Comparison of ENCODE assay signal across 8 cellular contexts in the genomic region with DNA sequence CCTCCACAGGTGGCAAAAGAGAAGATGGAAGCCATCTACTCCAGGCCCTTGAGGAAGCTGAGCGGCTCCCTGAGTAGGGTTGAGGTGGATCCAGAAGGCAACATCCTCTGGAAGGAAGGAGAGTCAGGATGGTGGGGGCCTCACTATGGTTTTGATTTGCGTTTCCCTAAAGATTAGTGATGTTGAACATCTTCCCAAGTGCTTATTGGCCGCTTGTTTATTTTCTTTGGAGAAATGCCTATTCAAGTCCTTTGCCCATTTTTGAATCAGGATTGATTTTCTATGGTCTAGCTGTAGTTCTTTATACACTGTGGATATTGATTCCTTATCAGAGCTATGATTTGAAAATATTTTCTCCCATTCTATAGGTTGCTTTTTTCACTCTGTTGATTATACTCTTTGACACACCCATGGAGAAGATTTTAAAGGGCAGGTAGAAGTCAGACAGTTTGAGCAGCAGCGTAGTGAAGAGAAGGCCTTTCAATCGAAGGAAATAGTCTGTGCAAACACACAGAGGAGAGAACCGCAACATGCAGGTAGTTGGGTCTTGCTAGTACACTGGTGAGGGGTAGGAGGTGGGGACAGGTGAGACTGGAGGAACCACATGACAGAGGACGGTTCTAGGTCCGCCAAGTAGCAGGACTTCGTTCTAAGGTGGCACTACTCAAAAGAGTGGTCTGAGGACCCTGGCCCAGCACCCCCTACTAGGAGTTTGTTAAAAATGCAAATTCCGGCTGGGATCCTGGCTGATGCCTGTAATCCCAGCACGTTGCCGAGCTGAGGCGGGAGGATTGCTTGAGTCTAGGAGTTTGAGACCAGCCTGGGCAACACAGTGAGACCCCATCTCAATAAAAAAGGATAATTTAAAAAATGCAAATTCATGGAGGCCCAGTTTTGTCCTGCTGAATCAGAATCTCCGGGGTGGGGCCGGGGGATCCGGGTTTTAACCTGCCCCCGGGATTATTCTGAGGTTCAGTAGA. TPM values are rescaled to one million over a fixed set of nuclear protein-coding genes. Genes with fewer than 3 reads are reported as not detected.
A peak's percentile ranks its signal among the peaks of the same experiment; 100 is the strongest.
DNase-seq lines count a peak whose midpoint lies in the region; ATAC-seq, FAIRE-seq and TF ChIP-seq lines count a peak whose summit lies in the region.

No MANE protein-coding gene starts in this region.

- peaks cover 4% of the 10 kb centered on the region for H3K27me3 Mint-ChIP-seq in glutamatergic neuron (ENCODE audit: unreplicated experiment)

- H3K36me3 ChIP-seq in HEK293 (ENCODE audit: control insufficient read depth in 2 of 2, insufficient read depth in 1 of 2, low read length in 2 of 2) (peaks cover 0 to 8% of the 10 kb centered on the region in 2 experiments; a peak in 1 of 3 replicates), small intestine (ENCODE audit: control insufficient read depth in 2 of 2, insufficient read depth in 2 of 2, low read length in 2 of 2) (no peaks in the 10 kb centered on the region)

- no peaks in the 10 kb centered on the region for H3K27me3 ChIP-seq in small intestine (ENCODE audit: control insufficient read depth in 2 of 2, insufficient read depth in 2 of 2, low read length in 2 of 2)

- H3K4me3 ChIP-seq in HEK293 (ENCODE audit: low read depth, low read length), result peak overlapping the region; percentile 79
- peak overlapping the region; percentile 70 for H3K4me3 ChIP-seq in WI38 (ENCODE audit: low read depth, low read length)
- H3K4me3 ChIP-seq in small intestine (ENCODE audit: low read depth in 1 of 2, low read length in 2 of 2), result peak overlapping the region; percentile 53 to 77

- peak overlapping the region; percentile 86 for H3K4me3 Mint-ChIP-seq in glutamatergic neuron (ENCODE audit: unreplicated experiment)

- POLR2A ChIA-PET in HEK293 (lab: Yijun Ruan, JAX), result interaction anchor here (1.0 to 1.5 kb wide), 3 partner anchors 12 to 107 kb away, joined by 3 to 4 read pairs (median 4); no protein-coding TSS in a partner anchor

- WGBS in small intestine, 3 donors, result 55 to 63% (median 56%) methylated on average over 17 of the region's 17 CpGs

- DNase-seq in glutamatergic neuron, result no peak
- DNase-seq in small intestine, result no peak
- no peak for DNase-seq in activated CD4-positive, CD25-positive, alpha-beta regulatory T cell treated with anti-CD3 and anti-CD28 coated beads, Interleukin-2, amount 50 U/mL, for 72 hours
- no peak for DNase-seq in DMS 273 (lab: John Stamatoyannopoulos, UW; ENCODE audit: unreplicated experiment)

- H3K4me1 Mint-ChIP-seq in glutamatergic neuron (ENCODE audit: low read depth, unreplicated experiment), result peaks cover 8% of the 10 kb centered on the region

- peak overlapping the region; percentile 87 for H3K27ac Mint-ChIP-seq in glutamatergic neuron (ENCODE audit: unreplicated experiment)

- H3K36me3 Mint-ChIP-seq in glutamatergic neuron (ENCODE audit: unreplicated experiment), result peaks cover 6% of the 10 kb centered on the region

- no peaks in the 10 kb centered on the region; the same call in 1 of the 2 replicates for H3K4me1 ChIP-seq in HEK293 (ENCODE audit: control insufficient read depth, insufficient read depth, low read length)
- H3K4me1 ChIP-seq in small intestine (ENCODE audit: control insufficient read depth in 2 of 2, insufficient read depth in 1 of 2, low read depth in 1 of 2, low read length in 1 of 2), result peaks cover 0 to 3% of the 10 kb centered on the region in 2 donors

- no peak for FAIRE-seq in small intestine (lab: Jason Lieb, UNC)

- CTCF ChIA-PET in HEK293 (lab: Yijun Ruan, JAX), result interaction anchor here (0.6 to 7.5 kb wide), 10 partner anchors 9 to 395 kb away, joined by 3 to 115 read pairs (median 4); no protein-coding TSS in a partner anchor

- H3K9me3 ChIP-seq in HEK293 (ENCODE audit: control insufficient read depth, insufficient read depth, low read depth, low read length) (no peaks in the 10 kb centered on the region), small intestine (ENCODE audit: control insufficient read depth, low read depth) (no peaks in the 10 kb centered on the region)

- ATAC-seq in HG03342 (IDR thresholded peaks at IDR 0.05; ENCODE audit: unreplicated experiment) (no peak), HG03520 (IDR thresholded peaks at IDR 0.05; ENCODE audit: unreplicated experiment) (no peak)

- TF ChIP-seq CTCF in HEK293 (tag by site-specific recombination; IDR thresholded peaks at IDR 0.05) (no peak), WI38 (IDR thresholded peaks at IDR 0.05; ENCODE audit: low read depth, low read length) (no peak), glutamatergic neuron (IDR thresholded peaks at IDR 0.05; ENCODE audit: partially characterized antibody, unreplicated experiment) (no peak)

- H3K27ac ChIP-seq in HEK293 (ENCODE audit: extremely low read depth, low read depth, low read length) (peak overlapping the region; percentile 85), small intestine (ENCODE audit: low read depth in 1 of 2, low read length in 1 of 2) (peak overlapping the region; percentile 87 to 98)

- peaks cover 10% of the 10 kb centered on the region for H3K9me3 Mint-ChIP-seq in glutamatergic neuron (ENCODE audit: unreplicated experiment)

TF ChIP-seq in HEK293, 187 proteins besides CTCF, POLR2A, EP300 and RAD21 (continues in another document):
- TF ChIP-seq, protein P1, sequence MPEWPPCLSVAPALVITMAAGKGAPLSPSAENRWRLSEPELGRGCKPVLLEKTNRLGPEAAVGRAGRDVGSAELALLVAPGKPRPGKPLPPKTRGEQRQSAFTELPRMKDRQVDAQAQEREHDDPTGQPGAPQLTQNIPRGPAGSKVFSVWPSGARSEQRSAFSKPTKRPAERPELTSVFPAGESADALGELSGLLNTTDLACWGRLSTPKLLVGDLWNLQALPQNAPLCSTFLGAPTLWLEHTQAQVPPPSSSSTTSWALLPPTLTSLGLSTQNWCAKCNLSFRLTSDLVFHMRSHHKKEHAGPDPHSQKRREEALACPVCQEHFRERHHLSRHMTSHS (tag by site-specific recombination; IDR thresholded peaks at IDR 0.05), result no peak
- no peak for TF ChIP-seq ZNF670 (tag by site-specific recombination; IDR thresholded peaks at IDR 0.05; ENCODE audit: low read depth)
- no peak for TF ChIP-seq ZBTB20 (tag by site-specific recombination; IDR thresholded peaks at IDR 0.05)
- TF ChIP-seq, protein P2, sequence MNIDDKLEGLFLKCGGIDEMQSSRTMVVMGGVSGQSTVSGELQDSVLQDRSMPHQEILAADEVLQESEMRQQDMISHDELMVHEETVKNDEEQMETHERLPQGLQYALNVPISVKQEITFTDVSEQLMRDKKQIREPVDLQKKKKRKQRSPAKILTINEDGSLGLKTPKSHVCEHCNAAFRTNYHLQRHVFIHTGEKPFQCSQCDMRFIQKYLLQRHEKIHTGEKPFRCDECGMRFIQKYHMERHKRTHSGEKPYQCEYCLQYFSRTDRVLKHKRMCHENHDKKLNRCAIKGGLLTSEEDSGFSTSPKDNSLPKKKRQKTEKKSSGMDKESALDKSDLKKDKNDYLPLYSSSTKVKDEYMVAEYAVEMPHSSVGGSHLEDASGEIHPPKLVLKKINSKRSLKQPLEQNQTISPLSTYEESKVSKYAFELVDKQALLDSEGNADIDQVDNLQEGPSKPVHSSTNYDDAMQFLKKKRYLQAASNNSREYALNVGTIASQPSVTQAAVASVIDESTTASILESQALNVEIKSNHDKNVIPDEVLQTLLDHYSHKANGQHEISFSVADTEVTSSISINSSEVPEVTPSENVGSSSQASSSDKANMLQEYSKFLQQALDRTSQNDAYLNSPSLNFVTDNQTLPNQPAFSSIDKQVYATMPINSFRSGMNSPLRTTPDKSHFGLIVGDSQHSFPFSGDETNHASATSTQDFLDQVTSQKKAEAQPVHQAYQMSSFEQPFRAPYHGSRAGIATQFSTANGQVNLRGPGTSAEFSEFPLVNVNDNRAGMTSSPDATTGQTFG (tag by site-specific recombination; IDR thresholded peaks at IDR 0.05; ENCODE audit: borderline replicate concordance), result no peak
- TF ChIP-seq ZBTB21 (tag by site-specific recombination; IDR thresholded peaks at IDR 0.05), result no peak
- 0 out of 2 replicates have a peak, but pooled peaks have one; percentile 17 for TF ChIP-seq FEZF1 (tag by site-specific recombination; IDR thresholded peaks at IDR 0.05)
- peak; percentile 78 for TF ChIP-seq SETDB1 (IDR thresholded peaks at IDR 0.05; ENCODE audit: insufficient read length, low read length)
- no peak for TF ChIP-seq SCRT1 (tag by site-specific recombination; IDR thresholded peaks at IDR 0.05; ENCODE audit: borderline replicate concordance)
- TF ChIP-seq ZNF571 (tag by site-specific recombination; IDR thresholded peaks at IDR 0.05), result no peak
- TF ChIP-seq ZEB2 (tag by site-specific recombination; IDR thresholded peaks at IDR 0.05), result no peak
- no peak for TF ChIP-seq ZNF112 (tag by site-specific recombination; IDR thresholded peaks at IDR 0.05)
- peak; percentile 73 for TF ChIP-seq SCRT2 (tag by site-specific recombination; IDR thresholded peaks at IDR 0.05)
- TF ChIP-seq YY2 (tag by site-specific recombination; IDR thresholded peaks at IDR 0.05), result no peak
- TF ChIP-seq, protein P3, sequence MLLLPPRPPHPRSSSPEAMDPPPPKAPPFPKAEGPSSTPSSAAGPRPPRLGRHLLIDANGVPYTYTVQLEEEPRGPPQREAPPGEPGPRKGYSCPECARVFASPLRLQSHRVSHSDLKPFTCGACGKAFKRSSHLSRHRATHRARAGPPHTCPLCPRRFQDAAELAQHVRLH (tag by site-specific recombination; IDR thresholded peaks at IDR 0.05), result no peak
- TF ChIP-seq ZNF530 (tag by site-specific recombination; IDR thresholded peaks at IDR 0.05; ENCODE audit: low read depth), result no peak
- TF ChIP-seq ZNF585B (tag by site-specific recombination; IDR thresholded peaks at IDR 0.05), result no peak
- TF ChIP-seq ZNF404 (tag by site-specific recombination; IDR thresholded peaks at IDR 0.05), result no peak
- TF ChIP-seq GFI1B (tag by site-specific recombination; IDR thresholded peaks at IDR 0.05), result no peak
- 0 out of 2 replicates have a peak, but pooled peaks have one; percentile 2 for TF ChIP-seq ZNF335 (tag by site-specific recombination; conservative IDR thresholded peaks at IDR 0.05)
- TF ChIP-seq ZNF121 (tag by site-specific recombination; IDR thresholded peaks at IDR 0.05), result peak; percentile 54; the same call in 1 of the 2 replicates
- no peak for TF ChIP-seq OSR2 (tag by site-specific recombination; IDR thresholded peaks at IDR 0.05)

RNA-seq across cellular contexts. Expression of a gene that starts 58.9 kb away (rescaled TPM):
- 633 TPM for total RNA-seq in glutamatergic neuron (ENCODE audit: unreplicated experiment)
- polyA plus RNA-seq in small intestine, result 10 to 100 TPM; 28.9 to 56.3 (median 32.2) TPM
